Comparison of ENCODE assay signal across 1 cellular context in genomic region chr5:149423287-149424268, GRCh38.
TF ChIP-seq lines count a peak whose summit lies in the region.

No MANE protein-coding gene starts in this region.

TF ChIP-seq in HepG2, 621 proteins besides CTCF, POLR2A, EP300 and RAD21 (continued from another document and continues in another):
- no peak for TF ChIP-seq ZBTB14 (CRISPR knock-in tag; IDR thresholded peaks at IDR 0.05)
- TF ChIP-seq RELA (CRISPR knock-in tag; IDR thresholded peaks at IDR 0.05), result no peak
- TF ChIP-seq THAP8 (CRISPR knock-in tag; IDR thresholded peaks at IDR 0.05; ENCODE audit: borderline replicate concordance), result no peak
- TF ChIP-seq ZBTB42 (CRISPR knock-in tag; IDR thresholded peaks at IDR 0.05), result 0 out of 2 replicates have a peak, but pooled peaks have one; percentile 29
- TF ChIP-seq ZNF468 (CRISPR knock-in tag; IDR thresholded peaks at IDR 0.05), result no peak
- TF ChIP-seq GABPA (IDR thresholded peaks at IDR 0.05; ENCODE audit: low read depth, low read length), result no peak
- TF ChIP-seq GABPA (CRISPR knock-in tag; IDR thresholded peaks at IDR 0.05; ENCODE audit: low read depth), result no peak
- TF ChIP-seq ZNF543 (CRISPR knock-in tag; IDR thresholded peaks at IDR 0.05), result no peak
- no peak for TF ChIP-seq MLXIP (CRISPR knock-in tag; IDR thresholded peaks at IDR 0.05; ENCODE audit: borderline replicate concordance)
- no peak for TF ChIP-seq ZNF790 (CRISPR knock-in tag; IDR thresholded peaks at IDR 0.05; ENCODE audit: borderline replicate concordance)
- TF ChIP-seq, protein P1, sequence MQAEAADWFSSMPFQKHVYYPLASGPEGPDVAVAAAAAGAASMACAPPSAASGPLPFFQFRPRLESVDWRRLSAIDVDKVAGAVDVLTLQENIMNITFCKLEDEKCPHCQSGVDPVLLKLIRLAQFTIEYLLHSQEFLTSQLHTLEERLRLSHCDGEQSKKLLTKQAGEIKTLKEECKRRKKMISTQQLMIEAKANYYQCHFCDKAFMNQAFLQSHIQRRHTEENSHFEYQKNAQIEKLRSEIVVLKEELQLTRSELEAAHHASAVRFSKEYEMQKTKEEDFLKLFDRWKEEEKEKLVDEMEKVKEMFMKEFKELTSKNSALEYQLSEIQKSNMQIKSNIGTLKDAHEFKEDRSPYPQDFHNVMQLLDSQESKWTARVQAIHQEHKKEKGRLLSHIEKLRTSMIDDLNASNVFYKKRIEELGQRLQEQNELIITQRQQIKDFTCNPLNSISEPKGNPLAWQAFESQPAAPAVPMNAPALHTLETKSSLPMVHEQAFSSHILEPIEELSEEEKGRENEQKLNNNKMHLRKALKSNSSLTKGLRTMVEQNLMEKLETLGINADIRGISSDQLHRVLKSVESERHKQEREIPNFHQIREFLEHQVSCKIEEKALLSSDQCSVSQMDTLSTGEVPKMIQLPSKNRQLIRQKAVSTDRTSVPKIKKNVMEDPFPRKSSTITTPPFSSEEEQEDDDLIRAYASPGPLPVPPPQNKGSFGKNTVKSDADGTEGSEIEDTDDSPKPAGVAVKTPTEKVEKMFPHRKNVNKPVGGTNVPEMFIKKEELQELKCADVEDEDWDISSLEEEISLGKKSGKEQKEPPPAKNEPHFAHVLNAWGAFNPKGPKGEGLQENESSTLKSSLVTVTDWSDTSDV (CRISPR knock-in tag; IDR thresholded peaks at IDR 0.05), result no peak
- peak; percentile 18; the same call in 1 of the 2 replicates for TF ChIP-seq ZMYM4 (CRISPR knock-in tag; IDR thresholded peaks at IDR 0.05)
- no peak for TF ChIP-seq USF2 (IDR thresholded peaks at IDR 0.05; ENCODE audit: low read depth, low read length)
- peak; percentile 89; the same call in 1 of the 2 replicates for TF ChIP-seq USF2 (CRISPR knock-in tag; IDR thresholded peaks at IDR 0.05; ENCODE audit: borderline replicate concordance)
- no peak for TF ChIP-seq RFX1 (IDR thresholded peaks at IDR 0.05)
- TF ChIP-seq TEAD2 (CRISPR knock-in tag; IDR thresholded peaks at IDR 0.05), result no peak
- no peak for TF ChIP-seq ATF1 (CRISPR knock-in tag; IDR thresholded peaks at IDR 0.05)
- peak; percentile 80 for TF ChIP-seq ZNF687 (CRISPR knock-in tag; IDR thresholded peaks at IDR 0.05)
- TF ChIP-seq MEF2D (CRISPR knock-in tag; IDR thresholded peaks at IDR 0.05), result no peak; the same call in 1 of the 2 replicates
- TF ChIP-seq ZMYM3 (CRISPR knock-in tag; IDR thresholded peaks at IDR 0.05), result peak; percentile 12
- no peak for TF ChIP-seq SNAI1 (CRISPR knock-in tag; IDR thresholded peaks at IDR 0.05; ENCODE audit: borderline replicate concordance)
- TF ChIP-seq, protein P2, sequence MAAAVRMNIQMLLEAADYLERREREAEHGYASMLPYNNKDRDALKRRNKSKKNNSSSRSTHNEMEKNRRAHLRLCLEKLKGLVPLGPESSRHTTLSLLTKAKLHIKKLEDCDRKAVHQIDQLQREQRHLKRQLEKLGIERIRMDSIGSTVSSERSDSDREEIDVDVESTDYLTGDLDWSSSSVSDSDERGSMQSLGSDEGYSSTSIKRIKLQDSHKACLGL (CRISPR knock-in tag; IDR thresholded peaks at IDR 0.05), result no peak
- TF ChIP-seq KLF15 (CRISPR knock-in tag; IDR thresholded peaks at IDR 0.05; ENCODE audit: borderline replicate concordance), result no peak
- peak; percentile 57 for TF ChIP-seq SAP130 (CRISPR knock-in tag; IDR thresholded peaks at IDR 0.05; ENCODE audit: low read depth)
- no peak for TF ChIP-seq FOXP4 (CRISPR knock-in tag; IDR thresholded peaks at IDR 0.05)
- no peak for TF ChIP-seq ZNF256 (CRISPR knock-in tag; conservative IDR thresholded peaks at IDR 0.05)
- no peak for TF ChIP-seq ATF7 (IDR thresholded peaks at IDR 0.05)
- TF ChIP-seq ATF7 (CRISPR knock-in tag; IDR thresholded peaks at IDR 0.05), result no peak
- TF ChIP-seq, protein P3, sequence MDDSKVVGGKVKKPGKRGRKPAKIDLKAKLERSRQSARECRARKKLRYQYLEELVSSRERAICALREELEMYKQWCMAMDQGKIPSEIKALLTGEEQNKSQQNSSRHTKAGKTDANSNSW (CRISPR knock-in tag; IDR thresholded peaks at IDR 0.05; ENCODE audit: borderline replicate concordance), result no peak
- no peak for TF ChIP-seq ZNF646 (CRISPR knock-in tag; IDR thresholded peaks at IDR 0.05)
- TF ChIP-seq SP1 (IDR thresholded peaks at IDR 0.05), result no peak
- TF ChIP-seq SP1 (CRISPR knock-in tag; IDR thresholded peaks at IDR 0.05), result no peak
